In the genomic region with DNA sequence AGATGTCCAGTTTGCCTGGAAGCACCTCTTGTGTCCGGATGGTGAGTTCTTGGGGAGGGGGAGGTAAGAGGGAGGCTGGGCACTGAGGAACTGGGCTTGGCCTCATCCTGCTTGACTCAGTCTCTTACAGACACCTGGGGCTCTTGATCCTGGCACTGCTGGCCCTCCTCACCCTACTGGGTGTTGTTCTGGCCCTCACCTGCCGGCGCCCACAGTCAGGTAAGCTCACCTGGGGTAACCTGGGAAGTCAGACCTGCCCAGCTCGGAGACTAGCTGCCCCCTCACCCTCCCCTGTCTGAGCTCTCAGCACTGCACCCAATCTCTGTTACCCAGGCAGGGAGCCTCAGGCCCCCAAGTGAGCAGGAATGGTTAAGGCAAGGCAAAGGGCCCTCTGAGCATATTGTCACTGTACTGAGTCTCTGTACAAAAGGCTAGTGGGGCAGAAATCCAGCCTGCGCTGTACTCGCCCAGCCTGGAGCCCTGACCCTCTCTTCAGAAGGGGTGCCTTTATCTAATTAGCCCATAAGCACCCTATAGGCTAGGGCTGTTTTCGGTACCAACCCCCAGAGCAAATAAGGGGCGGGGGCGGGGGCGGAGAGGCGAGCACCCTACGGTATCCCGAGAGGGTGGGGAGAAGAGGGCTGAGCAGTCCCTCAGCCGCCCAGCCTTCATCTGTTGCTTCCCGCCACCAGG, we compare ENCODE assay signal across 8 cellular contexts. TPM values are rescaled to one million over a fixed set of nuclear protein-coding genes. Genes with fewer than 3 reads are reported as not detected.
DNase-seq lines count a peak whose midpoint lies in the region; ATAC-seq and TF ChIP-seq lines count a peak whose summit lies in the region.

No MANE protein-coding gene starts in this region.

- peak overlapping the region; percentile 65 for H2BK120ac ChIP-seq in neuronal stem cell (ENCODE audit: low read depth, low read length)

- intact Hi-C loops in CD8-positive, alpha-beta T cell (cut with DNase I, micrococcal nuclease): no loop called here
- intact Hi-C loops in dorsolateral prefrontal cortex (cut with DNase I): loop anchor here in 1 of 2 donors (2.0 kb wide), 1 partner anchor 24 kb away; the partner anchor contains the start of gene JAGN1

- H3K14ac ChIP-seq in neuronal stem cell (ENCODE audit: low read length): no peak overlapping the region

- H4K8ac ChIP-seq in neuronal stem cell (ENCODE audit: low read depth, low read length): peak overlapping the region; percentile 54

- H3K27ac ChIP-seq in CD8-positive, alpha-beta T cell (ENCODE audit: low read depth, low read length): no peak overlapping the region
- H3K27ac ChIP-seq in dorsolateral prefrontal cortex: peak overlapping the region in 54 of 59 donors; percentile 27 to 95 (median 83)
- H3K27ac ChIP-seq in neuronal stem cell (replicated peaks; ENCODE audit: low read length): no peak overlapping the region

- no peaks in the 10 kb centered on the region for H3K36me3 ChIP-seq in CD8-positive, alpha-beta T cell (ENCODE audit: insufficient read depth, low read length)
- no peaks in the 10 kb centered on the region for H3K36me3 ChIP-seq in neuronal stem cell (replicated peaks in 1 of 2; ENCODE audit: control insufficient read depth in 2 of 2, insufficient read depth in 2 of 2, low read length in 2 of 2)

- peak; percentile 16 for ATAC-seq in CD8-positive, alpha-beta T cell
- ATAC-seq in HG03354 (IDR thresholded peaks at IDR 0.05; ENCODE audit: poor library complexity, severe bottlenecking, unreplicated experiment) (peak; percentile 54), HG03432 (IDR thresholded peaks at IDR 0.05; ENCODE audit: unreplicated experiment) (no peak)

- H2BK15ac ChIP-seq in neuronal stem cell (ENCODE audit: low read length): peak overlapping the region; percentile 49

- no peak overlapping the region for H3K4ac ChIP-seq in neuronal stem cell (ENCODE audit: low read length)

- H2BK5ac ChIP-seq in neuronal stem cell (ENCODE audit: low read length): peak overlapping the region; percentile 68

- peak overlapping the region; percentile 95 for H2AFZ ChIP-seq in neuronal stem cell (ENCODE audit: low read length)

- H2BK12ac ChIP-seq in neuronal stem cell (ENCODE audit: low read length): peak overlapping the region; percentile 43

- DNase-seq in CD8-positive, alpha-beta T cell: no peak
- DNase-seq in dorsolateral prefrontal cortex (no peak), neuronal stem cell (ENCODE audit: low spot score) (no peak), A172 (ENCODE audit: low spot score) (no peak), NCI-H2029 (lab: John Stamatoyannopoulos, UW) (no peak), midbrain (lab: John Stamatoyannopoulos, UW) (no peak)

- H3K36me3 Mint-ChIP-seq in CD8-positive, alpha-beta T cell: peaks cover 2% of the 10 kb centered on the region

- peaks cover 16% of the 10 kb centered on the region for H3K4me1 Mint-ChIP-seq in CD8-positive, alpha-beta T cell (ENCODE audit: low read depth)

- peak overlapping the region; percentile 87 for H3K9ac ChIP-seq in neuronal stem cell (ENCODE audit: low read depth, low read length, poor library complexity)

- WGBS in neuronal stem cell (ENCODE audit: extremely low coverage in 2 of 2, insufficient read length in 2 of 2, insufficient replicate concordance in 1 of 2), 2 donors: no CpG with 5 or more reads among the region's 15 CpGs

- no peaks in the 10 kb centered on the region for H3K9me3 ChIP-seq in CD8-positive, alpha-beta T cell (ENCODE audit: low read length)
- peaks cover 0 to 2% of the 10 kb centered on the region in 2 donors for H3K9me3 ChIP-seq in neuronal stem cell (replicated peaks in 1 of 2; ENCODE audit: control insufficient read depth in 2 of 2, insufficient read depth in 1 of 2, low read depth in 1 of 2, low read length in 2 of 2)

- peak overlapping the region; percentile 95 for H3K4me2 ChIP-seq in neuronal stem cell (ENCODE audit: insufficient read depth, low read length, poor library complexity, severe bottlenecking)

- TF ChIP-seq CTCF in CD8-positive, alpha-beta T cell (IDR thresholded peaks at IDR 0.05): no peak
- no peak for TF ChIP-seq CTCF in dorsolateral prefrontal cortex (IDR thresholded peaks at IDR 0.05 in 54 of 56, conservative IDR thresholded peaks at IDR 0.05 in 2 of 56; ENCODE audit: low read depth in 1 of 56, partially characterized antibody in 56 of 56)

- peak overlapping the region; percentile 56 for H3K4me3 ChIP-seq in CD8-positive, alpha-beta T cell (ENCODE audit: low read depth, low read length)
- H3K4me3 ChIP-seq in dorsolateral prefrontal cortex (peak overlapping the region; percentile 51 to 84 (median 71)), neuronal stem cell (ENCODE audit: low read length in 2 of 2) (peak overlapping the region; percentile 41 to 82)

- peak overlapping the region; percentile 86 for H4K91ac ChIP-seq in neuronal stem cell (ENCODE audit: low read depth, low read length, poor library complexity)

- peak overlapping the region; percentile 92 for H2AK5ac ChIP-seq in neuronal stem cell (ENCODE audit: low read depth, low read length)

- H3K79me1 ChIP-seq in neuronal stem cell (ENCODE audit: low read depth, low read length): no peaks in the 10 kb centered on the region

- peaks cover 13% of the 10 kb centered on the region for H3K4me1 ChIP-seq in CD8-positive, alpha-beta T cell (ENCODE audit: insufficient read depth, low read length)
- peaks cover 12 to 17% of the 10 kb centered on the region in 2 donors for H3K4me1 ChIP-seq in neuronal stem cell (ENCODE audit: control insufficient read depth in 2 of 2, insufficient read depth in 1 of 2, low read depth in 1 of 2, low read length in 2 of 2)

- no peaks in the 10 kb centered on the region for H3K27me3 ChIP-seq in CD8-positive, alpha-beta T cell (ENCODE audit: insufficient read depth, low read length)
- H3K27me3 ChIP-seq in dorsolateral prefrontal cortex: no peaks in the 10 kb centered on the region
- H3K27me3 ChIP-seq in neuronal stem cell (ENCODE audit: control insufficient read depth in 3 of 3, insufficient read depth in 3 of 3, low read depth in 1 of 3, low read length in 3 of 3): peaks cover 0 to 15% (median 0%) of the 10 kb centered on the region in 3 experiments

- POLR2A ChIA-PET in CD8-positive, alpha-beta T cell (lab: Charles Lee): no interaction called here

- CTCF ChIA-PET in CD8-positive, alpha-beta T cell (lab: Charles Lee): interaction anchor here (1.1 to 4.0 kb wide), 3 partner anchors 11 to 133 kb away, joined by 3 to 13 read pairs (median 5); partner anchors contain the start of gene CRELD1

- peak overlapping the region; percentile 90 for H3K23ac ChIP-seq in neuronal stem cell (ENCODE audit: low read depth, low read length, poor library complexity)

- no peaks in the 10 kb centered on the region for H3K9me3 Mint-ChIP-seq in CD8-positive, alpha-beta T cell

- peak overlapping the region; percentile 99 for H3K18ac ChIP-seq in neuronal stem cell (ENCODE audit: low read length)

- no peak overlapping the region for H3K27ac Mint-ChIP-seq in CD8-positive, alpha-beta T cell

- peak overlapping the region; percentile 53 for H3K4me3 Mint-ChIP-seq in CD8-positive, alpha-beta T cell

- H3K27me3 Mint-ChIP-seq in CD8-positive, alpha-beta T cell (ENCODE audit: low read depth): peaks cover 16% of the 10 kb centered on the region

RNA-seq across cellular contexts. Expression of gene IL17RC, which starts 2.2 kb away (rescaled TPM):
- under 1 TPM; 0.71 to 0.83 TPM for total RNA-seq in CD8-positive, alpha-beta T cell
- 10 to 100 TPM; 11.3 to 43.7 (median 21.9) TPM for total RNA-seq in dorsolateral prefrontal cortex
- 5.4 TPM for polyA plus RNA-seq in neuronal stem cell (2013, experiment 1 of 2)
- 6.0 TPM for polyA plus RNA-seq in neuronal stem cell (2013, experiment 2 of 2)
- 50.6 and 58.7 TPM in 2 replicates for total RNA-seq in A172 (2014; rRNA removed; shearing (Covaris generic))

RNA-seq across cellular contexts. Expression of gene IL17RE, which starts 12.1 kb away (rescaled TPM):
- 1 to 10 TPM; 2.5 to 3.1 TPM for total RNA-seq in CD8-positive, alpha-beta T cell
- total RNA-seq in dorsolateral prefrontal cortex: 1 to 10 TPM in 102 of 120 experiments, under 1 TPM in 18; 0.36 to 5.5 (median 1.5) TPM
- polyA plus RNA-seq in neuronal stem cell (2013, experiment 1 of 2): 0.77 TPM
- polyA plus RNA-seq in neuronal stem cell (2013, experiment 2 of 2): 0.57 TPM
- total RNA-seq in A172 (2014; rRNA removed; shearing (Covaris generic)): 0.81 and 1.3 TPM in 2 replicates

RNA-seq across cellular contexts. Expression of gene CRELD1, which starts 18.9 kb away (rescaled TPM):
- 10 to 100 TPM in 1 of 2 experiments, 1 to 10 TPM in 1; 6.3 to 10.7 TPM for total RNA-seq in CD8-positive, alpha-beta T cell
- 100 to 1,000 TPM in 31 of 120 experiments, 10 to 100 TPM in 89; 53.2 to 167 (median 87.2) TPM for total RNA-seq in dorsolateral prefrontal cortex
- 10.5 TPM for polyA plus RNA-seq in neuronal stem cell (2013, experiment 1 of 2)
- polyA plus RNA-seq in neuronal stem cell (2013, experiment 2 of 2): 10.9 TPM
- total RNA-seq in A172 (2014; rRNA removed; shearing (Covaris generic)): 14.5 and 16.1 TPM in 2 replicates

RNA-seq across cellular contexts. Expression of gene JAGN1, which starts 24.3 kb away (rescaled TPM):
- 10 to 100 TPM; 13.4 to 14.5 TPM for total RNA-seq in CD8-positive, alpha-beta T cell
- total RNA-seq in dorsolateral prefrontal cortex: 10 to 100 TPM; 11.2 to 25.9 (median 17.3) TPM
- polyA plus RNA-seq in neuronal stem cell (2013, experiment 1 of 2): 23.4 TPM
- 24.0 TPM for polyA plus RNA-seq in neuronal stem cell (2013, experiment 2 of 2)
- total RNA-seq in A172 (2014; rRNA removed; shearing (Covaris generic)): 40.5 and 56.0 TPM in 2 replicates

RNA-seq across cellular contexts. Expression of gene CIDEC, which starts 34.7 kb away (rescaled TPM):
- total RNA-seq in CD8-positive, alpha-beta T cell: not detected
- total RNA-seq in dorsolateral prefrontal cortex: 1 to 10 TPM in 1 of 120 experiments, under 1 TPM in 9, not detected in 110; 0.40 to 1.9 (median 0.58) TPM
- polyA plus RNA-seq in neuronal stem cell (2013, experiment 1 of 2): not detected
- not detected for polyA plus RNA-seq in neuronal stem cell (2013, experiment 2 of 2)
- not detected in 2 replicates for total RNA-seq in A172 (2014; rRNA removed; shearing (Covaris generic))

Comparison
In these comparisons a context has a peak if more than half of its experiments do, and no peak if none do; other contexts are left out.
1. H3K27ac ChIP-seq: peak in dorsolateral prefrontal cortex (54 of 59); none in CD8-positive, alpha-beta T cell (single experiment) and neuronal stem cell (single experiment).
2. RNA of gene IL17RC, which starts 2.2 kb away (total RNA-seq): 50.6 to 58.7 TPM in A172 and 11.3 to 43.7 TPM in dorsolateral prefrontal cortex; 0.71 to 0.83 TPM in CD8-positive, alpha-beta T cell; every median in the first group is over 4 times any median in the second.
3. Peak in every context shown above with its lines, with median percentiles within 50 percentile points of each other: H3K4me3 ChIP-seq.